Comparison of ENCODE assay signal across 9 cellular contexts in genomic region chr5:78537821-78538220, GRCh38.
A peak's percentile ranks its signal among the peaks of the same experiment; 100 is the strongest.
DNase-seq lines count a peak whose midpoint lies in the region; ATAC-seq and TF ChIP-seq lines count a peak whose summit lies in the region.
"Had no signal": no experiment of that assay in that cellular context is flagged by ENCODE, and none has a peak within 500 bp of the region (broad histone marks: within the 10 kb centered on the region; RNA-seq: fewer than 3 reads in every experiment).

No MANE protein-coding gene starts in this region.

- no peak for TF ChIP-seq POLR2A in suprapubic skin (IDR thresholded peaks at IDR 0.05)

- no peak overlapping the region for H3K27ac ChIP-seq in Karpas-422 (ENCODE audit: low read length)
- no peak overlapping the region for H3K27ac ChIP-seq in thoracic aorta
- H3K27ac ChIP-seq in suprapubic skin: no peak overlapping the region

- no peak overlapping the region for H2AFZ ChIP-seq in Karpas-422 (ENCODE audit: low read length)

- no peaks in the 10 kb centered on the region for H3K9me2 ChIP-seq in Karpas-422 (replicated peaks; ENCODE audit: insufficient read depth, low read length)

- H3K27ac Mint-ChIP-seq in activated T-helper 17 cell treated with anti-CD3 and anti-CD28 coated beads, Interleukin-2, amount 50 U/mL, for 72 hours: no peak overlapping the region

- no peak overlapping the region for H3K4me3 Mint-ChIP-seq in activated T-helper 17 cell treated with anti-CD3 and anti-CD28 coated beads, Interleukin-2, amount 50 U/mL, for 72 hours

- H3K79me2 ChIP-seq in Karpas-422 (ENCODE audit: low read length): no peaks in the 10 kb centered on the region

- ATAC-seq in activated T-helper 17 cell treated with anti-CD3 and anti-CD28 coated beads, Interleukin-2, amount 50 U/mL, for 72 hours (replicated peaks): peak; percentile 24
- ATAC-seq in thoracic aorta (ENCODE audit: insufficient number of reproducible peaks, low FRiP score, low read depth) (no peak), HG03097 (IDR thresholded peaks at IDR 0.05; ENCODE audit: low FRiP score, unreplicated experiment) (no peak)

- H3K27me3 Mint-ChIP-seq in activated T-helper 17 cell treated with anti-CD3 and anti-CD28 coated beads, Interleukin-2, amount 50 U/mL, for 72 hours: peaks cover 3% of the 10 kb centered on the region

- no peaks in the 10 kb centered on the region for H3K27me3 ChIP-seq in Karpas-422 (ENCODE audit: low read length)
- H3K27me3 ChIP-seq in thoracic aorta (replicated peaks; ENCODE audit: insufficient read depth): no peaks in the 10 kb centered on the region
- H3K27me3 ChIP-seq in suprapubic skin: no peaks in the 10 kb centered on the region
- H3K27me3 ChIP-seq: BLaER1 treated with 17β-estradiol and CSF1 and Interleukin-3, amounts not matched to agents 10 nM and 100 nM had no signal

- whole genome bisulfite sequencing in suprapubic skin: 53% methylated on average over 5 of the region's 5 CpGs

- no peak overlapping the region for H3K4me3 ChIP-seq in Karpas-422 (ENCODE audit: low read length)
- no peak overlapping the region for H3K4me3 ChIP-seq in thoracic aorta
- no peak overlapping the region for H3K4me3 ChIP-seq in suprapubic skin
- H3K4me3 ChIP-seq: BLaER1 treated with 17β-estradiol and CSF1 and Interleukin-3, amounts not matched to agents 10 nM and 100 nM had no signal

- H3K9me3 ChIP-seq in Karpas-422 (ENCODE audit: low read length) (no peaks in the 10 kb centered on the region), thoracic aorta (no peaks in the 10 kb centered on the region), suprapubic skin (no peaks in the 10 kb centered on the region)
- H3K9me3 ChIP-seq: BLaER1 treated with 17β-estradiol and CSF1 and Interleukin-3, amounts not matched to agents 10 nM and 100 nM had no signal

- no peaks in the 10 kb centered on the region for H3K36me3 Mint-ChIP-seq in activated T-helper 17 cell treated with anti-CD3 and anti-CD28 coated beads, Interleukin-2, amount 50 U/mL, for 72 hours (ENCODE audit: low read depth)

- no peak for TF ChIP-seq EP300 in suprapubic skin (IDR thresholded peaks at IDR 0.05)

- H4K20me1 ChIP-seq in Karpas-422 (ENCODE audit: insufficient read depth, low read depth, low read length): no peaks in the 10 kb centered on the region
- H4K20me1 ChIP-seq: BLaER1 treated with 17β-estradiol and CSF1 and Interleukin-3, amounts not matched to agents 10 nM and 100 nM had no signal

- TF ChIP-seq CTCF in thoracic aorta (IDR thresholded peaks at IDR 0.05): peak; percentile 34
- peak in 1 of 2 donors; percentile 27 for TF ChIP-seq CTCF in suprapubic skin (IDR thresholded peaks at IDR 0.05)

- no peaks in the 10 kb centered on the region for H3K4me1 Mint-ChIP-seq in activated T-helper 17 cell treated with anti-CD3 and anti-CD28 coated beads, Interleukin-2, amount 50 U/mL, for 72 hours

- H3K4me1 ChIP-seq in Karpas-422 (ENCODE audit: low read length) (no peaks in the 10 kb centered on the region), thoracic aorta (ENCODE audit: control insufficient read depth in 1 of 2, low read depth in 2 of 2) (peaks cover 17 to 86% of the 10 kb centered on the region in 2 donors), suprapubic skin (peaks cover 43% of the 10 kb centered on the region)

- no peak overlapping the region for H3K9ac ChIP-seq in Karpas-422 (ENCODE audit: low read length)

- no peak overlapping the region for H3K4me2 ChIP-seq in Karpas-422 (ENCODE audit: low read depth, low read length, poor library complexity, severe bottlenecking)

- DNase-seq in NCI-H1436 (lab: John Stamatoyannopoulos, UW): peak; percentile 27
- no peak for DNase-seq in NCI-H1436 treated with DMSO at 0.1 percent for 48 hours (lab: John Stamatoyannopoulos, UW)
- DNase-seq in Karpas-422: peak; percentile 71
- DNase-seq in hippocampal formation (lab: John Stamatoyannopoulos, UW): peak; percentile 9 to 85
- no peak for DNase-seq in thoracic aorta (ENCODE audit: low spot score)
- DNase-seq in suprapubic skin (ENCODE audit: low spot score in 2 of 2): no peak

- H3K36me3 ChIP-seq in Karpas-422 (ENCODE audit: insufficient read depth, low read length) (no peaks in the 10 kb centered on the region), thoracic aorta (no peaks in the 10 kb centered on the region), suprapubic skin (no peaks in the 10 kb centered on the region)

- no peaks in the 10 kb centered on the region for H3K9me3 Mint-ChIP-seq in activated T-helper 17 cell treated with anti-CD3 and anti-CD28 coated beads, Interleukin-2, amount 50 U/mL, for 72 hours

Comparison
In these comparisons a context has a peak if more than half of its experiments do, and no peak if none do; other contexts are left out.
1. DNase-seq: peak in NCI-H1436 (single experiment), Karpas-422 (single experiment) and hippocampal formation (2 of 2); none in NCI-H1436 treated with DMSO at 0.1 percent for 48 hours (single experiment), thoracic aorta (single experiment) and suprapubic skin (0 of 2).